8 cellular contexts compared by ENCODE assay signal in the genomic region with DNA sequence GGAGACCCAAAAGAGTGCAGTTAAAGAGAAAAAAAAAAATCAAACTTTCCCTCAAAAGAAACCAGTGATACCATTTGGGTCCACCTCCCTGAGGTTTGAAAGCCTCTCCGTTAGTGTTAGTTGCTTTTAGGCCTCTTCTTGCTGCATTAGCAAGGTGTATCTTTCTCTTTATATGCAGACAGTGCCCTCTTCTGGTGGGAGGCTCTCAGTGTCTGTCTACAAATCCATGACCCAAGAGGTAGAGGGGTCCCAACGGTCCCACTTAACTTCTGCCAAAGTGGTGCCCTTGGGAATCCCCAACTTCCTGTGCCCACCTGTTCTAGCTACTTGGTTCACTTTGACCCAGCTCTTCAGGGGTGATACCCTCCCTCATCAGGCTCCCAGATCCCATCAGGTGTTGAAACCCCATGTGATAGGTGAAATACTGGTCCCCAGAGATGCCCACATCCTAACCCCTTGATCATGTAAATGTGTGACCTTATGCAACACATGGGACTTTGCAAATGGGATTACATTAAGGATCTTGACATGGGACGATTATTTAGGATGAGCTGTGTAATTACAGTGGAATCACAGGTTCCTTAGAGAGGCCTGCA.
DNase-seq lines count a peak whose midpoint lies in the region; ATAC-seq lines count a peak whose summit lies in the region.

No MANE protein-coding gene starts in this region.

- H3K9me3 Mint-ChIP-seq in T-helper 2 cell treated with Interferon-gamma antibody and Interleukin-4, amounts not matched to agents 5 μg/mL and 100 μg/mL, for 36 hours = peaks cover 39% of the 10 kb centered on the region

- no peaks in the 10 kb centered on the region for H3K27me3 Mint-ChIP-seq in T-helper 2 cell treated with Interferon-gamma antibody and Interleukin-4, amounts not matched to agents 5 μg/mL and 100 μg/mL, for 36 hours (ENCODE audit: low read depth)

- ATAC-seq in HG03342 (IDR thresholded peaks at IDR 0.05; ENCODE audit: unreplicated experiment) = peak; percentile 75

- no peak overlapping the region for H3K27ac Mint-ChIP-seq in T-helper 2 cell treated with Interferon-gamma antibody and Interleukin-4, amounts not matched to agents 5 μg/mL and 100 μg/mL, for 36 hours

- peaks cover 41% of the 10 kb centered on the region for H3K4me1 Mint-ChIP-seq in T-helper 2 cell treated with Interferon-gamma antibody and Interleukin-4, amounts not matched to agents 5 μg/mL and 100 μg/mL, for 36 hours (ENCODE audit: low read depth)

- DNase-seq in activated naive CD4-positive, alpha-beta T cell treated with Interleukin-2 at 50 U/mL for 16 hours = peak; percentile 42
- DNase-seq in activated naive CD4-positive, alpha-beta T cell (lab: John Stamatoyannopoulos, UW) = no peak
- peak; percentile 39 for DNase-seq in activated CD4-positive, alpha-beta T cell treated with anti-CD3 and anti-CD28 coated beads, Interleukin-2, amount 50 U/mL, for 1 hour
- DNase-seq in germinal center (ENCODE audit: low spot score) (peak; percentile 47), NCI-H2196 treated with DMSO at 0.1 percent for 48 hours (lab: John Stamatoyannopoulos, UW; ENCODE audit: unreplicated experiment) (no peak)
- DNase-seq in stimulated activated CD4-positive, alpha-beta T cell treated with anti-CD3 and anti-CD28 coated beads, Interleukin-12 subunit alpha, Interleukin-12 subunit beta, amount 100 ng/mL, for 4 hours = peak; percentile 32
- no peak for DNase-seq in T-helper 2 cell treated with Interferon-gamma antibody and Interleukin-4, amounts not matched to agents 5 μg/mL and 100 μg/mL, for 36 hours (ENCODE audit: low spot score)

- H3K4me3 Mint-ChIP-seq in T-helper 2 cell treated with Interferon-gamma antibody and Interleukin-4, amounts not matched to agents 5 μg/mL and 100 μg/mL, for 36 hours = no peak overlapping the region

- H3K36me3 Mint-ChIP-seq in T-helper 2 cell treated with Interferon-gamma antibody and Interleukin-4, amounts not matched to agents 5 μg/mL and 100 μg/mL, for 36 hours (ENCODE audit: low read depth) = peaks cover 81% of the 10 kb centered on the region

Comparison
In these comparisons a context has a peak if more than half of its experiments do, and no peak if none do; other contexts are left out.
1. DNase-seq: peak in activated naive CD4-positive, alpha-beta T cell treated with Interleukin-2 at 50 U/mL for 16 hours (single experiment), activated CD4-positive, alpha-beta T cell treated with anti-CD3 and anti-CD28 coated beads, Interleukin-2, amount 50 U/mL, for 1 hour (single experiment), germinal center (single experiment) and stimulated activated CD4-positive, alpha-beta T cell treated with anti-CD3 and anti-CD28 coated beads, Interleukin-12 subunit alpha, Interleukin-12 subunit beta, amount 100 ng/mL, for 4 hours (single experiment); none in activated naive CD4-positive, alpha-beta T cell (0 of 4), T-helper 2 cell treated with Interferon-gamma antibody and Interleukin-4, amounts not matched to agents 5 μg/mL and 100 μg/mL, for 36 hours (single experiment) and NCI-H2196 treated with DMSO at 0.1 percent for 48 hours (single experiment).